8 cellular contexts compared by ENCODE assay signal in genomic region chr15:70505411-70505919, GRCh38.
DNase-seq lines count a peak whose midpoint lies in the region; ATAC-seq, FAIRE-seq and TF ChIP-seq lines count a peak whose summit lies in the region.

No MANE protein-coding gene starts in this region.

- no peak overlapping the region for H3K4me3 ChIP-seq in bronchial epithelial cell (ENCODE audit: low read depth, low read length)

- peak; percentile 13 for DNase-seq in DMS153 (lab: John Stamatoyannopoulos, UW)
- DNase-seq in DMS153 treated with DMSO at 0.1 percent for 48 hours (lab: John Stamatoyannopoulos, UW; ENCODE audit: unreplicated experiment), result no peak
- DNase-seq in NCI-H2196 (lab: John Stamatoyannopoulos, UW; ENCODE audit: unreplicated experiment), result peak; percentile 12
- DNase-seq in bronchial epithelial cell (ENCODE audit: low read depth), result peak; percentile 99
- DNase-seq in renal cortical epithelial cell (ENCODE audit: low read depth), result peak; percentile 97
- no peak for DNase-seq in activated CD4-positive, alpha-beta T cell treated with anti-CD3 and anti-CD28 coated beads for 4 hours

- TF ChIP-seq CTCF in bronchial epithelial cell (IDR thresholded peaks at IDR 0.05; ENCODE audit: insufficient read depth, low read length, severe bottlenecking), result peak; percentile 9

- no peak for FAIRE-seq in bronchial epithelial cell (lab: Jason Lieb, UNC)

- H3K36me3 ChIP-seq in bronchial epithelial cell (ENCODE audit: control insufficient read depth, insufficient read depth, low read length), result no peaks in the 10 kb centered on the region

- no peaks in the 10 kb centered on the region for H3K27me3 ChIP-seq in bronchial epithelial cell (ENCODE audit: control insufficient read depth, insufficient read depth, low read length)

- no peak for ATAC-seq in HG02885 (IDR thresholded peaks at IDR 0.05; ENCODE audit: poor library complexity, unreplicated experiment)
- no peak for ATAC-seq in GM18502 (IDR thresholded peaks at IDR 0.05; ENCODE audit: poor library complexity, unreplicated experiment)

Comparison
In these comparisons a context has a peak if more than half of its experiments do, and no peak if none do; other contexts are left out.
1. DNase-seq: peak in DMS153 (single experiment), NCI-H2196 (single experiment), bronchial epithelial cell (single experiment) and renal cortical epithelial cell (single experiment); none in DMS153 treated with DMSO at 0.1 percent for 48 hours (single experiment) and activated CD4-positive, alpha-beta T cell treated with anti-CD3 and anti-CD28 coated beads for 4 hours (0 of 2).